Comparison of ENCODE assay signal across 16 cellular contexts in the genomic region with DNA sequence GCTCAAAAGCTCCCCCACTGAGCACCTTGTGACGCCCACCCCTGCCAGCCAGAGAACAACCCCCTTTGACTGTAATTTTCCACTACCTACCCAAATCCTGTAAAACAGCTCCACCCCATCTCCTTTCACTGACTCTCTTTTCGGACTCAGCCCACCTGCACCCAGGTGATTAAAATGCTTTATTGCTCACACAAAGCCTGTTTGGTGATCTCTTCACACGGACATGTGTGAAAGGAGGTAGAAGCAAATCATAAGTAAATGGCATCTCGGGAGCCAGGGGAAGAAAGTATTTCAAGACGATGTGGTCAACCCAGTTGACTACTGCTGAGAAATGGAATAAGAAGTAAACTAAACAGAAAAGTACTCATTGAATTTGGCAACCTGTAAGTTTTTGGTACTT. TPM values are rescaled to one million over a fixed set of nuclear protein-coding genes. Genes with fewer than 3 reads are reported as not detected.
DNase-seq lines count a peak whose midpoint lies in the region; ATAC-seq and TF ChIP-seq lines count a peak whose summit lies in the region.
"Had no signal": no experiment of that assay in that cellular context is flagged by ENCODE, and none has a peak within 500 bp of the region (broad histone marks: within the 10 kb centered on the region; RNA-seq: fewer than 3 reads in every experiment).

No MANE protein-coding gene starts in this region.

- H3K4me2 ChIP-seq in GM23338 (peak overlapping the region; percentile 48), trophoblast cell (ENCODE audit: low read length) (no peak overlapping the region)
- H3K4me2 ChIP-seq: BLaER1 had no signal

- H3K23ac ChIP-seq in trophoblast cell (ENCODE audit: low read length) = no peak overlapping the region

- H3K9ac ChIP-seq in HUES64 (ENCODE audit: low read depth, low read length) = peak overlapping the region; percentile 45; the same call in 1 of the 2 replicates
- no peak overlapping the region for H3K9ac ChIP-seq in endodermal cell (ENCODE audit: extremely low read depth, low read length, poor library complexity, severe bottlenecking)
- peak overlapping the region; percentile 75 for H3K9ac ChIP-seq in iPS-20b (ENCODE audit: low read depth, low read length)
- H3K9ac ChIP-seq in trophoblast cell (ENCODE audit: low read length) = no peak overlapping the region
- H3K9ac ChIP-seq: BLaER1 had no signal

- H3K36me3 Mint-ChIP-seq in GM23338 (ENCODE audit: low read depth) = peaks cover 19% of the 10 kb centered on the region
- H3K36me3 Mint-ChIP-seq in endodermal cell (ENCODE audit: low read depth) = peaks cover 6% of the 10 kb centered on the region
- H3K36me3 Mint-ChIP-seq: CD14-positive monocyte; CD4-positive, alpha-beta memory T cell had no signal

- H3K27ac ChIP-seq in GM23338 (ENCODE audit: low read depth) (peak overlapping the region; percentile 90), HUES64 (ENCODE audit: low read depth, low read length) (peak overlapping the region; percentile 62), endodermal cell (ENCODE audit: low read depth, low read length) (no peak overlapping the region), iPS-20b (ENCODE audit: low read length) (peak overlapping the region; percentile 13), ascending aorta (no peak overlapping the region), trophoblast cell (ENCODE audit: low read depth, low read length) (no peak overlapping the region)
- H3K27ac ChIP-seq: BLaER1 had no signal

- H3K9me3 Mint-ChIP-seq in GM23338 (peaks cover 17% of the 10 kb centered on the region), endodermal cell (peaks cover 45% of the 10 kb centered on the region)

- H2BK12ac ChIP-seq in trophoblast cell (ENCODE audit: low read length) = no peak overlapping the region

- H3K27ac Mint-ChIP-seq in GM23338 (no peak overlapping the region), endodermal cell (no peak overlapping the region)
- H3K27ac Mint-ChIP-seq: CD14-positive monocyte; CD4-positive, alpha-beta memory T cell had no signal

- no peak overlapping the region for H4K91ac ChIP-seq in trophoblast cell (ENCODE audit: low read depth, low read length)

- no peak overlapping the region for H2AK5ac ChIP-seq in trophoblast cell (ENCODE audit: low read length)

- H2BK120ac ChIP-seq in trophoblast cell (ENCODE audit: insufficient read depth, low read length, poor library complexity) = no peak overlapping the region

- H3K18ac ChIP-seq in trophoblast cell (ENCODE audit: low read length) = no peak overlapping the region

- no peak overlapping the region for H3K4ac ChIP-seq in trophoblast cell (ENCODE audit: low read depth, low read length)

- WGBS in HUES64 = 42% methylated on average over 5 of the region's 5 CpGs
- WGBS in endodermal cell (ENCODE audit: insufficient coverage in 1 of 2, insufficient read length in 1 of 2), 2 experiments = 45 to 48% methylated on average over 3 to 5 of the region's 5 CpGs
- WGBS in trophoblast cell (ENCODE audit: extremely low coverage, insufficient coverage, insufficient read length) = no CpG with 5 or more reads among the region's 5 CpGs

- no peaks in the 10 kb centered on the region for H3K9me2 ChIP-seq in GM23338 (ENCODE audit: insufficient read depth)

- H3K4me1 ChIP-seq in GM23338 (ENCODE audit: insufficient read depth) (peaks cover 28% of the 10 kb centered on the region), HUES64 (ENCODE audit: insufficient read depth, low read length) (peaks cover 15% of the 10 kb centered on the region), endodermal cell (ENCODE audit: control insufficient read depth, insufficient read depth, low read length) (no peaks in the 10 kb centered on the region), iPS-20b (ENCODE audit: insufficient read depth, low read length) (peaks cover 13% of the 10 kb centered on the region), ascending aorta (no peaks in the 10 kb centered on the region), trophoblast cell (ENCODE audit: control insufficient read depth in 1 of 2, insufficient read depth in 2 of 2, low read length in 2 of 2) (no peaks in the 10 kb centered on the region)
- H3K4me1 ChIP-seq: BLaER1 had no signal

- H4K20me1 ChIP-seq in GM23338 (replicated peaks; ENCODE audit: insufficient read depth) = no peaks in the 10 kb centered on the region
- H4K20me1 ChIP-seq: BLaER1 had no signal

- ATAC-seq in GM23338 (peak; percentile 38; the same call in 2 of the 3 replicates), HG03039 (IDR thresholded peaks at IDR 0.05; ENCODE audit: unreplicated experiment) (no peak), HG02610 (IDR thresholded peaks at IDR 0.05; ENCODE audit: unreplicated experiment) (no peak)

- no peak overlapping the region for H2BK5ac ChIP-seq in trophoblast cell (ENCODE audit: low read depth, low read length, poor library complexity)

- H3K14ac ChIP-seq in trophoblast cell (ENCODE audit: low read length) = no peak overlapping the region

- H2AFZ ChIP-seq in GM23338 (no peak overlapping the region), trophoblast cell (ENCODE audit: insufficient read depth, low read length, poor library complexity) (no peak overlapping the region)

- no peaks in the 10 kb centered on the region for H3K79me2 ChIP-seq in GM23338 (replicated peaks; ENCODE audit: insufficient read depth)
- H3K79me2 ChIP-seq in trophoblast cell (ENCODE audit: control insufficient read depth, insufficient read depth, low read length, poor library complexity) = no peaks in the 10 kb centered on the region

- DNase-seq in GM23338 (ENCODE audit: low spot score) (peak; percentile 29), endodermal cell (peak; percentile 70), ascending aorta (ENCODE audit: low spot score in 2 of 2) (no peak), trophoblast cell (no peak)
- DNase-seq: 8988T; CD4-positive, alpha-beta memory T cell; DMS153; DMS79; GF-D8; HCEC 1CT had no signal

- H3K4me3 ChIP-seq in GM23338 (peak overlapping the region; percentile 38), HUES64 (ENCODE audit: low read length) (peak overlapping the region; percentile 28; the same call in 1 of the 2 replicates), endodermal cell (ENCODE audit: low read length) (no peak overlapping the region), iPS-20b (ENCODE audit: low read length) (peak overlapping the region; percentile 52; the same call in 1 of the 2 replicates), ascending aorta (no peak overlapping the region), trophoblast cell (ENCODE audit: low read depth, low read length) (no peak overlapping the region)
- H3K4me3 ChIP-seq: BLaER1 had no signal

- no peaks in the 10 kb centered on the region for H3K27me3 ChIP-seq in GM23338 (ENCODE audit: insufficient read depth)
- H3K27me3 ChIP-seq in HUES64 (ENCODE audit: insufficient read depth, low read length) = no peaks in the 10 kb centered on the region
- H3K27me3 ChIP-seq in endodermal cell (ENCODE audit: control insufficient read depth, insufficient read depth, low read length, poor library complexity, severe bottlenecking) = no peaks in the 10 kb centered on the region
- no peaks in the 10 kb centered on the region for H3K27me3 ChIP-seq in iPS-20b (ENCODE audit: insufficient read depth, low read length)
- no peaks in the 10 kb centered on the region for H3K27me3 ChIP-seq in ascending aorta
- H3K27me3 ChIP-seq in trophoblast cell (ENCODE audit: insufficient read depth, low read length) = no peaks in the 10 kb centered on the region
- H3K27me3 ChIP-seq: BLaER1 had no signal

- H4K8ac ChIP-seq in trophoblast cell (ENCODE audit: low read depth, low read length) = no peak overlapping the region

- TF ChIP-seq CTCF in GM23338 (conservative IDR thresholded peaks at IDR 0.05; ENCODE audit: low read depth in 2 of 2) = no peak
- no peak for TF ChIP-seq CTCF in endodermal cell (conservative IDR thresholded peaks at IDR 0.05)
- no peak for TF ChIP-seq CTCF in ascending aorta (IDR thresholded peaks at IDR 0.05)

- H3K27me3 Mint-ChIP-seq in GM23338 (ENCODE audit: insufficient read depth, low read depth, poor library complexity) (no peaks in the 10 kb centered on the region), endodermal cell (ENCODE audit: insufficient read depth) (no peaks in the 10 kb centered on the region)

- no peaks in the 10 kb centered on the region for H3F3A ChIP-seq in GM23338 (replicated peaks; ENCODE audit: low read depth)

- intact Hi-C loops in ascending aorta (cut with DNase I) = no loop called here

- H3K36me3 ChIP-seq in GM23338 (ENCODE audit: insufficient read depth) (peaks cover 3% of the 10 kb centered on the region; the same call in 1 of the 2 replicates), HUES64 (ENCODE audit: insufficient read depth, low read length) (no peaks in the 10 kb centered on the region), endodermal cell (ENCODE audit: control insufficient read depth, insufficient read depth, low read length) (no peaks in the 10 kb centered on the region), iPS-20b (ENCODE audit: insufficient read depth, low read depth, low read length) (no peaks in the 10 kb centered on the region), ascending aorta (no peaks in the 10 kb centered on the region), trophoblast cell (ENCODE audit: control insufficient read depth in 1 of 2, insufficient read depth in 2 of 2, low read length in 2 of 2) (no peaks in the 10 kb centered on the region)
- H3K36me3 ChIP-seq: BLaER1 had no signal

- no peaks in the 10 kb centered on the region for H3K79me1 ChIP-seq in trophoblast cell (ENCODE audit: low read length)

- H3K4me1 Mint-ChIP-seq in GM23338 (peaks cover 3% of the 10 kb centered on the region; the same call in 2 of the 3 replicates), endodermal cell (no peaks in the 10 kb centered on the region)
- H3K4me1 Mint-ChIP-seq: CD14-positive monocyte; CD4-positive, alpha-beta memory T cell had no signal

- H3K4me3 Mint-ChIP-seq in GM23338 = no peak overlapping the region
- no peak overlapping the region for H3K4me3 Mint-ChIP-seq in endodermal cell
- H3K4me3 Mint-ChIP-seq: CD14-positive monocyte; CD4-positive, alpha-beta memory T cell had no signal

- H3K9me3 ChIP-seq in HUES64 (ENCODE audit: insufficient read depth, low read depth, low read length) (no peaks in the 10 kb centered on the region), endodermal cell (ENCODE audit: control insufficient read depth, low read length) (peaks cover 47% of the 10 kb centered on the region), iPS-20b (ENCODE audit: insufficient read depth, low read depth, low read length) (no peaks in the 10 kb centered on the region; the same call in 1 of the 2 replicates), ascending aorta (no peaks in the 10 kb centered on the region), trophoblast cell (ENCODE audit: insufficient read depth, low read depth, low read length) (peaks cover 2% of the 10 kb centered on the region)

- H4K12ac ChIP-seq in trophoblast cell (ENCODE audit: low read depth, low read length) = no peak overlapping the region

RNA-seq across cellular contexts. Expression of a gene that starts 11.2 kb away (rescaled TPM):
- 157 and 179 TPM in 2 replicates for total RNA-seq in GM23338 (2014; rRNA removed; shearing (Covaris generic))
- 53.8 and 61.7 TPM in 2 replicates for polyA plus RNA-seq in GM23338 (2016; fragmentation: Nextera tagmentation; extraction: Ambion mirVana)
- polyA plus RNA-seq in HUES64 (2013, experiment 1 of 2) = 102 TPM
- 106 TPM for polyA plus RNA-seq in HUES64 (2013, experiment 2 of 2)
- total RNA-seq in endodermal cell (100 to 1,000 TPM; 128 to 136 TPM), ascending aorta (55.7 TPM)
- 125 TPM for polyA plus RNA-seq in endodermal cell (2013, experiment 1 of 2)
- 118 TPM for polyA plus RNA-seq in endodermal cell (2013, experiment 2 of 2)
- 100 and 102 TPM in 2 replicates for polyA plus RNA-seq in trophoblast cell (2013)
- polyA plus RNA-seq: CD14-positive monocyte had no signal

RNA-seq across cellular contexts. Expression of a gene that starts 29.1 kb away (rescaled TPM):
- total RNA-seq in GM23338 (2014; rRNA removed; shearing (Covaris generic)) = 0.97 and 2.8 TPM in 2 replicates
- 1.9 TPM in 2 replicates for polyA plus RNA-seq in GM23338 (2016; fragmentation: Nextera tagmentation; extraction: Ambion mirVana)
- polyA plus RNA-seq in HUES64 (2013, experiment 1 of 2) = 0.55 TPM
- polyA plus RNA-seq in HUES64 (2013, experiment 2 of 2) = 0.70 TPM
- total RNA-seq in endodermal cell (1 to 10 TPM; 1.7 TPM), ascending aorta (1.3 TPM)
- polyA plus RNA-seq in endodermal cell (2013, experiment 1 of 2) = 1.2 TPM
- 1.6 TPM for polyA plus RNA-seq in endodermal cell (2013, experiment 2 of 2)
- polyA plus RNA-seq in trophoblast cell (2013) = 0.48 and 0.54 TPM in 2 replicates

Comparison
In these comparisons a context has a peak if more than half of its experiments do, and no peak if none do; other contexts are left out.
1. DNase-seq: peak in GM23338 (single experiment) and endodermal cell (single experiment); none in ascending aorta (0 of 2) and trophoblast cell (0 of 2).
2. H3K27ac ChIP-seq: peak in GM23338 (single experiment), HUES64 (single experiment) and iPS-20b (single experiment); none in endodermal cell (single experiment), ascending aorta (0 of 2) and trophoblast cell (single experiment).
3. H3K4me3 ChIP-seq: peak in GM23338 (single experiment), HUES64 (single experiment) and iPS-20b (single experiment); none in endodermal cell (single experiment), ascending aorta (0 of 2) and trophoblast cell (single experiment).
4. H3K9ac ChIP-seq: peak in HUES64 (single experiment) and iPS-20b (single experiment); none in endodermal cell (single experiment) and trophoblast cell (single experiment).